ENCODE assay signal across 1 cellular context in genomic region chr22:44732661-44733060, GRCh38.
TF ChIP-seq lines count a peak whose summit lies in the region.

No MANE protein-coding gene starts in this region.

TF ChIP-seq in H1, 55 proteins besides CTCF, POLR2A, EP300 and RAD21:
- TF ChIP-seq SIRT6 (IDR thresholded peaks at IDR 0.05; ENCODE audit: low read length) (no peak), ZNF274 (IDR thresholded peaks at IDR 0.05; ENCODE audit: borderline replicate concordance, extremely low read depth, low read length) (no peak), SIN3A (conservative IDR thresholded peaks at IDR 0.05 in 1 of 2, IDR thresholded peaks at IDR 0.05 in 1 of 2; ENCODE audit: low read depth in 1 of 2, low read length in 2 of 2) (no peak), KDM4A (IDR thresholded peaks at IDR 0.05; ENCODE audit: low read depth, low read length, severe bottlenecking) (no peak)
